In the genomic region with DNA sequence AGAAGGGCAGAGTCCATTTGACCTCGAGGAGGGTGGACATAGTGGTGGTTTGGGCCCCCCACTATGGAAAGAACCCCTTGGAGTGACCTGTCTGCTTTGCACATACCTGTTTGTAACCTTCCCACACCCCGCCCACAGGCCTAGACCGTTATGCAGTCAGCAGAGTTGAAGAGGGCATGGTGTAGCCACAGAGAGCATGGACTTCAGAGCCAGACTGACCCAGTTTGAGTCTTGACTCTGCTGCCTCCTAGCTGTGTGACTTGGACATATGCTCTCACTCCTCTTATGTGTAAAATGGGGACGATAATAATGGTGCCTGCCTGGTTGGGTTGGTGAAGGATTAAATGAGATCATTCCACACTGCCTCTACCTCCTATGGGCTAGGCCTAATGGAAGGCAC, we compare ENCODE assay signal across 29 cellular contexts. TPM values are rescaled to one million over a fixed set of nuclear protein-coding genes. Genes with fewer than 3 reads are reported as not detected.
DNase-seq lines count a peak whose midpoint lies in the region; ATAC-seq and TF ChIP-seq lines count a peak whose summit lies in the region.
"Had no signal": no experiment of that assay in that cellular context is flagged by ENCODE, and none has a peak within 500 bp of the region (broad histone marks: within the 10 kb centered on the region; RNA-seq: fewer than 3 reads in every experiment).

No MANE protein-coding gene starts in this region.

- peak; percentile 19 for DNase-seq in Daoy (ENCODE audit: low read depth)
- DNase-seq in H9: peak; percentile 58
- DNase-seq in Panc1 (ENCODE audit: low read depth, low spot score): no peak
- peak; percentile 50 for DNase-seq in iPS-NIHi7 (ENCODE audit: extremely low spot score)
- no peak for DNase-seq in activated CD4-positive, alpha-beta T cell treated with anti-CD3 and anti-CD28 coated beads, Interleukin-2, amount 50 U/mL, for 1 hour
- DNase-seq in ascending aorta (ENCODE audit: low spot score in 2 of 2): no peak
- DNase-seq in stimulated activated naive CD4-positive, alpha-beta T cell (lab: John Stamatoyannopoulos, UW): no peak
- DNase-seq: activated CD4-positive, alpha-beta T cell treated with anti-CD3 and anti-CD28 coated beads for 4 hours; activated CD8-positive, alpha-beta memory T cell treated with anti-CD3 and anti-CD28 coated beads for 24 hours; activated T-cell treated with anti-CD3 and anti-CD28 coated beads for 4 hours; DMS153; hippocampal formation; immature natural killer cell; KBM-7; left cardiac atrium; MG63; NCI-H1417 treated with DMSO at 0.1 percent for 48 hours; NCI-H2107; NCI-H446 treated with DMSO at 0.1 percent for 48 hours; pancreas; substantia nigra had no signal

- H3K23me2 ChIP-seq in H9 (ENCODE audit: insufficient read length, low read depth, low read length, poor library complexity, severe bottlenecking): no peaks in the 10 kb centered on the region

- H3K4me3 ChIP-seq in Panc1 (ENCODE audit: low read depth in 2 of 2, low read length in 2 of 2) (no peak overlapping the region), ascending aorta (no peak overlapping the region)
- H3K4me3 ChIP-seq: BLaER1, breast epithelium, MG63, pancreas had no signal

- no peak overlapping the region for H3K27ac ChIP-seq in H9 (ENCODE audit: insufficient read length, low read depth, low read length)
- no peak overlapping the region for H3K27ac ChIP-seq in Panc1 (ENCODE audit: low read length)
- H3K27ac ChIP-seq in ascending aorta: no peak overlapping the region
- H3K27ac ChIP-seq: BLaER1, breast epithelium, pancreas had no signal

- 0 out of 2 replicates have a peak, but pooled peaks have one; percentile 56 for ATAC-seq in Panc1
- no peak for ATAC-seq in GM21825 (IDR thresholded peaks at IDR 0.05; ENCODE audit: unreplicated experiment)
- ATAC-seq: activated naive CD4-positive, alpha-beta T cell treated with anti-CD3 and anti-CD28 coated beads, Interleukin-2, amount 50 U/mL, for 72 hours; left cardiac atrium; pancreas; stimulated activated effector memory CD8-positive, alpha-beta T cell treated with anti-CD3 and anti-CD28 coated beads, Interleukin-12 subunit alpha, Interleukin-12 subunit beta, amount 100 ng/mL, for 72 hours had no signal

- intact Hi-C loops in Panc1 (cut with micrococcal nuclease; ENCODE audit: unreplicated experiment) (no loop called here), ascending aorta (cut with DNase I) (no loop called here)

- H3K14ac ChIP-seq in H9 (ENCODE audit: insufficient read depth, low read length): no peak overlapping the region; the same call in 1 of the 2 replicates

- POLR2A ChIA-PET in Panc1 (lab: Charles Lee): no interaction called here

- no peak overlapping the region for H3K27ac Mint-ChIP-seq in H9
- H3K27ac Mint-ChIP-seq: activated naive CD4-positive, alpha-beta T cell treated with anti-CD3 and anti-CD28 coated beads, Interleukin-2, amount 50 U/mL, for 72 hours; activated T-helper 2 cell treated with anti-CD3 and anti-CD28 coated beads, Interferon-gamma antibody, Interleukin-2, Interleukin-4, amounts not matched to agents 10 μg/mL and 5 μg/mL and 100 μg/mL, durations not matched to agents 14 hours and 24 hours and 36 hours; immature natural killer cell; stimulated activated effector memory CD8-positive, alpha-beta T cell treated with anti-CD3 and anti-CD28 coated beads, Interleukin-12 subunit alpha, Interleukin-12 subunit beta, amount 100 ng/mL, for 72 hours; type B pancreatic cell had no signal

- H3K23ac ChIP-seq in H9 (ENCODE audit: insufficient read length, low read depth, low read length): no peak overlapping the region

- no peak overlapping the region for H2AK5ac ChIP-seq in H9 (ENCODE audit: insufficient read length, low read length)

- peaks cover 0 to 1% of the 10 kb centered on the region in 2 experiments; a peak in 3 of 4 replicates for H3K4me1 Mint-ChIP-seq in H9
- H3K4me1 Mint-ChIP-seq: immature natural killer cell; stimulated activated effector memory CD8-positive, alpha-beta T cell treated with anti-CD3 and anti-CD28 coated beads, Interleukin-12 subunit alpha, Interleukin-12 subunit beta, amount 100 ng/mL, for 72 hours had no signal

- peak; percentile 58 for TF ChIP-seq CTCF in H9 (conservative IDR thresholded peaks at IDR 0.05)
- no peak; the same call in 1 of the 2 replicates for TF ChIP-seq CTCF in Panc1 (IDR thresholded peaks at IDR 0.05)
- no peak for TF ChIP-seq CTCF in ascending aorta (IDR thresholded peaks at IDR 0.05)

- H3K9ac ChIP-seq in H9 (ENCODE audit: extremely low read depth, insufficient read length, low read length): no peak overlapping the region
- H3K9ac ChIP-seq: BLaER1 had no signal

- H4K5ac ChIP-seq in H9 (ENCODE audit: insufficient read length, low read depth, low read length): no peak overlapping the region

- H2BK12ac ChIP-seq in H9 (ENCODE audit: insufficient read length, low read depth, low read length): no peak overlapping the region

- peaks cover 22% of the 10 kb centered on the region for H3K27me3 Mint-ChIP-seq in H9 (ENCODE audit: low read depth)

- H3K9me3 ChIP-seq in H9 (ENCODE audit: control insufficient read depth, low read depth, low read length) (no peaks in the 10 kb centered on the region), Panc1 (ENCODE audit: control insufficient read depth, insufficient read depth, low read depth, low read length) (no peaks in the 10 kb centered on the region), ascending aorta (no peaks in the 10 kb centered on the region)
- H3K9me3 ChIP-seq: MG63, pancreas had no signal

- no peak overlapping the region for H3K4me2 ChIP-seq in H9 (ENCODE audit: insufficient read depth, insufficient read length, low read length)

- no TSS peak for BruUV-seq in Panc1 (replicated peaks; lab: Mats Ljungman, UMichigan)

- CTCF ChIA-PET in Panc1 (lab: Charles Lee): interaction anchor here (0.6 kb wide), 1 partner anchor 449 kb away, joined by 5 read pairs; no protein-coding TSS in a partner anchor

- no peaks in the 10 kb centered on the region for H3K36me3 Mint-ChIP-seq in H9 (ENCODE audit: insufficient read depth in 1 of 3, low read depth in 3 of 3)
- H3K36me3 Mint-ChIP-seq: activated naive CD4-positive, alpha-beta T cell treated with anti-CD3 and anti-CD28 coated beads, Interleukin-2, amount 50 U/mL, for 72 hours; immature natural killer cell; stimulated activated effector memory CD8-positive, alpha-beta T cell treated with anti-CD3 and anti-CD28 coated beads, Interleukin-12 subunit alpha, Interleukin-12 subunit beta, amount 100 ng/mL, for 72 hours; type B pancreatic cell had no signal

- H3K27me3 ChIP-seq in H9 (ENCODE audit: insufficient read depth, low read length) (no peaks in the 10 kb centered on the region), Panc1 (ENCODE audit: control insufficient read depth, insufficient read depth, low read length) (no peaks in the 10 kb centered on the region), ascending aorta (no peaks in the 10 kb centered on the region)
- H3K27me3 ChIP-seq: BLaER1, breast epithelium, MG63, pancreas had no signal

- no peak overlapping the region for H2BK5ac ChIP-seq in H9 (ENCODE audit: insufficient read length, low read length)

- H3K4me3 Mint-ChIP-seq in H9: no peak overlapping the region
- H3K4me3 Mint-ChIP-seq: immature natural killer cell; stimulated activated effector memory CD8-positive, alpha-beta T cell treated with anti-CD3 and anti-CD28 coated beads, Interleukin-12 subunit alpha, Interleukin-12 subunit beta, amount 100 ng/mL, for 72 hours; type B pancreatic cell had no signal

- H2BK120ac ChIP-seq in H9 (ENCODE audit: low read depth, low read length, poor library complexity, severe bottlenecking): no peak overlapping the region

- H2AFZ ChIP-seq in H9 (ENCODE audit: low read length): no peak overlapping the region

- peaks cover 0 to 3% of the 10 kb centered on the region in 2 experiments; a peak in 3 of 5 replicates for H3K9me3 Mint-ChIP-seq in H9
- H3K9me3 Mint-ChIP-seq: type B pancreatic cell had no signal

- no peak overlapping the region for H3K56ac ChIP-seq in H9 (ENCODE audit: insufficient read length, low read depth, low read length)

- H3K36me3 ChIP-seq in Panc1 (ENCODE audit: control insufficient read depth, insufficient read depth, low read length) (no peaks in the 10 kb centered on the region), ascending aorta (no peaks in the 10 kb centered on the region)
- H3K36me3 ChIP-seq: BLaER1, breast epithelium, MG63, pancreas had no signal

- H3K4me1 ChIP-seq in H9 (ENCODE audit: insufficient read depth, low read length) (no peaks in the 10 kb centered on the region), Panc1 (ENCODE audit: control insufficient read depth, insufficient read depth, low read length) (no peaks in the 10 kb centered on the region), ascending aorta (no peaks in the 10 kb centered on the region)
- H3K4me1 ChIP-seq: breast epithelium, pancreas had no signal

- no peak overlapping the region for H4K91ac ChIP-seq in H9 (ENCODE audit: insufficient read length, low read depth, low read length)

- H3K79me2 ChIP-seq in H9 (ENCODE audit: insufficient read depth, low read length): no peaks in the 10 kb centered on the region

- H2BK20ac ChIP-seq in H9 (ENCODE audit: low read depth, low read length, poor library complexity, severe bottlenecking): no peak overlapping the region

- no peaks in the 10 kb centered on the region for H4K20me1 ChIP-seq in H9 (ENCODE audit: control insufficient read depth, insufficient read depth, insufficient read length)
- H4K20me1 ChIP-seq: BLaER1 had no signal

- H3K18ac ChIP-seq in H9 (ENCODE audit: insufficient read length, low read depth, low read length): no peak overlapping the region

- H4K8ac ChIP-seq in H9 (replicated peaks; ENCODE audit: insufficient read length, low read depth, low read length): no peak overlapping the region

- H3K79me1 ChIP-seq in H9 (ENCODE audit: insufficient read depth, low read depth, low read length, poor library complexity, severe bottlenecking): no peaks in the 10 kb centered on the region

- in situ Hi-C loops in Panc1 (cut with HindIII; ENCODE audit: low pct_unique_long_range_greater_than_20kb, low sequenced_read_pairs): no loop called here

- no CpG with 5 or more reads among the region's 4 CpGs for WGBS in H9 (ENCODE audit: extremely low coverage, insufficient read length, low lambda C conversion rate)

- no peak overlapping the region for H3T11ph ChIP-seq in H9 (ENCODE audit: low read length)

- no peak overlapping the region for H2BK15ac ChIP-seq in H9 (ENCODE audit: low read depth, low read length)

- H3K4ac ChIP-seq in H9 (ENCODE audit: low read depth, low read length): no peak overlapping the region

RNA-seq across cellular contexts. Expression of gene NOS1, which starts 40.9 kb away (rescaled TPM):
- total RNA-seq in Daoy (2014; rRNA removed; shearing (Covaris generic)): 0.06 TPM in 1 of 2 replicates, not detected in the other
- 2.3 and 2.4 TPM in 2 replicates for total RNA-seq in H9 (2021)
- total RNA-seq in Panc1 (2021; ENCODE audit: unreplicated experiment): 0.03 TPM
- not detected for polyA plus RNA-seq in Panc1 (2012; ENCODE audit: insufficient read length)
- 0.21 TPM for total RNA-seq in ascending aorta
- total RNA-seq: activated T-helper 2 cell treated with anti-CD3 and anti-CD28 coated beads, Interferon-gamma antibody, Interleukin-2, Interleukin-4, amounts not matched to agents 10 μg/mL and 5 μg/mL and 100 μg/mL, durations not matched to agents 14 hours and 24 hours and 36 hours had no signal
- polyA plus RNA-seq: immature natural killer cell, neural cell had no signal

Comparison
In these comparisons a context has a peak if more than half of its experiments do, and no peak if none do; other contexts are left out.
1. DNase-seq: peak in Daoy (single experiment), H9 (single experiment) and iPS-NIHi7 (single experiment); none in Panc1 (single experiment), activated CD4-positive, alpha-beta T cell treated with anti-CD3 and anti-CD28 coated beads, Interleukin-2, amount 50 U/mL, for 1 hour (single experiment), ascending aorta (0 of 2) and stimulated activated naive CD4-positive, alpha-beta T cell (0 of 6).